Comparison of ENCODE assay signal across 10 cellular contexts in the genomic region with DNA sequence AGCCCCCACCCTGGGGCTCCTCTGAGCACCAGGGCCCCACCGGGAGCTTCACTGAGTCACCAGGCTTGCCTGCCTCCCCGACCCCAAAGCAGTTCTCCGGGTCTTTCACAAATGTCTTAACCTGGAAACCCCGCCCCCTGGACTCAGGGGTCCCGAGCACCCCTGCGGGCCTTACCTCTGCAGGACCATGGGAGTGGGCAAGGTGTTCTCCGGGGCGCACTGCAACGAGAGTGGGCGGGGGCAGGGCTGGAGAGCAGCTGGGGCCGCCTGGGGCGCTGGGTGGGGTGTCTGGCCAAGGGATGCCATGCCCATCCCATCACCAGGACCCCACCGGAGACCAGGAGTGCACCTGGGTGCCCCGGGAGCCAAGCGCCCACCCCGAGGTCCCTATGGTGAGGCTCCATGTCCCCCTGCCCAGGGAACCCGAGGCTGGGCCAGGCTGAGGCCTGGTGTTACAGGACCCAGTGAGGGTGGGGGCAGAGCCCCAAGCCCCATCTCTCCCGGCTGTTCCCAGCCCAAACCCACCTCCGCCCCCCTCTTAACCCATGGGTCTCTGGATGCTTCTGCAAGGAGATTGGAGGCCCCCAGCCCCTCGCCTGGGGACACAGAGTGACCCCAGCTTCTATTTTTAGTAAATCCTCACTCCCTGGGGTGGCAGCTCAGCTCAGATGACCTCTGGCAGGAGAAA. TPM values are rescaled to one million over a fixed set of nuclear protein-coding genes. Genes with fewer than 3 reads are reported as not detected.
DNase-seq lines count a peak whose midpoint lies in the region; ATAC-seq and TF ChIP-seq lines count a peak whose summit lies in the region.
"Had no signal": no experiment of that assay in that cellular context is flagged by ENCODE, and none has a peak within 500 bp of the region (broad histone marks: within the 10 kb centered on the region; RNA-seq: fewer than 3 reads in every experiment).

No MANE protein-coding gene starts in this region.

- TF ChIP-seq POLR2A in vagina (IDR thresholded peaks at IDR 0.05) = no peak

- H3K4me3 Mint-ChIP-seq in natural killer cell (no peak overlapping the region), osteocyte (ENCODE audit: unreplicated experiment) (no peak overlapping the region)
- no peak overlapping the region for H3K4me3 Mint-ChIP-seq in natural killer cell treated with Interleukin-12 subunit alpha and Interleukin-12 subunit beta and Interleukin-15 and Interleukin-18, amount 100 ng/mL, for 72 hours
- H3K4me3 Mint-ChIP-seq in naive thymus-derived CD8-positive, alpha-beta T cell = peak overlapping the region in 1 of 10 donors; percentile 8

- peak overlapping the region; percentile 93 to 97 for H3K27ac ChIP-seq in coronary artery
- H3K27ac ChIP-seq in vagina = peak overlapping the region; percentile 100

- peaks cover 10 to 36% of the 10 kb centered on the region in 2 donors for H3K4me1 Mint-ChIP-seq in natural killer cell
- H3K4me1 Mint-ChIP-seq in natural killer cell treated with Interleukin-12 subunit alpha and Interleukin-12 subunit beta and Interleukin-15 and Interleukin-18, amount 100 ng/mL, for 72 hours (ENCODE audit: low read depth in 2 of 2) = peaks cover 0 to 15% of the 10 kb centered on the region in 2 donors
- H3K4me1 Mint-ChIP-seq in naive thymus-derived CD8-positive, alpha-beta T cell = peaks cover 12 to 47% (median 38%) of the 10 kb centered on the region in 4 donors
- peaks cover 9% of the 10 kb centered on the region for H3K4me1 Mint-ChIP-seq in osteocyte (ENCODE audit: unreplicated experiment)

- no peak for ATAC-seq in natural killer cell
- no peak for ATAC-seq in natural killer cell treated with Interleukin-12 subunit alpha and Interleukin-12 subunit beta and Interleukin-15 and Interleukin-18, amount 100 ng/mL, for 72 hours
- no peak for ATAC-seq in naive thymus-derived CD8-positive, alpha-beta T cell
- ATAC-seq: stimulated activated naive CD8-positive, alpha-beta T cell treated with anti-CD3 and anti-CD28 coated beads, Interleukin-15, Interleukin-2, amounts not matched to agents 100 U/mL and 50 U/mL, for 24 hours had no signal

- no peaks in the 10 kb centered on the region for H3K9me3 Mint-ChIP-seq in natural killer cell
- H3K9me3 Mint-ChIP-seq in natural killer cell treated with Interleukin-12 subunit alpha and Interleukin-12 subunit beta and Interleukin-15 and Interleukin-18, amount 100 ng/mL, for 72 hours = no peaks in the 10 kb centered on the region
- no peaks in the 10 kb centered on the region for H3K9me3 Mint-ChIP-seq in naive thymus-derived CD8-positive, alpha-beta T cell
- no peaks in the 10 kb centered on the region for H3K9me3 Mint-ChIP-seq in osteocyte (ENCODE audit: unreplicated experiment)

- H3K27me3 ChIP-seq in vagina = no peaks in the 10 kb centered on the region

- intact Hi-C loops in natural killer cell (cut with micrococcal nuclease) (no loop called here), vagina (cut with DNase I) (no loop called here)

- peaks cover 0 to 44% of the 10 kb centered on the region in 2 donors for H3K36me3 ChIP-seq in vagina

- H3K27me3 Mint-ChIP-seq in natural killer cell (ENCODE audit: low read depth in 2 of 2) (no peaks in the 10 kb centered on the region), osteocyte (ENCODE audit: unreplicated experiment) (no peaks in the 10 kb centered on the region)
- no peaks in the 10 kb centered on the region for H3K27me3 Mint-ChIP-seq in natural killer cell treated with Interleukin-12 subunit alpha and Interleukin-12 subunit beta and Interleukin-15 and Interleukin-18, amount 100 ng/mL, for 72 hours
- H3K27me3 Mint-ChIP-seq in naive thymus-derived CD8-positive, alpha-beta T cell = no peaks in the 10 kb centered on the region

- POLR2A ChIA-PET in naive thymus-derived CD8-positive, alpha-beta T cell (lab: Charles Lee) = interaction anchor here (0.6 to 13.2 kb wide), 9 partner anchors 9 to 1068 kb away, joined by 3 to 255 read pairs (median 5); a partner anchor contains a TSS

- H3K36me3 Mint-ChIP-seq in natural killer cell (no peaks in the 10 kb centered on the region), osteocyte (ENCODE audit: unreplicated experiment) (peaks cover 10% of the 10 kb centered on the region)
- H3K36me3 Mint-ChIP-seq in natural killer cell treated with Interleukin-12 subunit alpha and Interleukin-12 subunit beta and Interleukin-15 and Interleukin-18, amount 100 ng/mL, for 72 hours = no peaks in the 10 kb centered on the region
- H3K36me3 Mint-ChIP-seq in naive thymus-derived CD8-positive, alpha-beta T cell = peaks cover 0 to 28% (median 0%) of the 10 kb centered on the region in 3 donors

- H3K9me3 ChIP-seq in vagina = peaks cover 8% of the 10 kb centered on the region

- H3K27ac Mint-ChIP-seq in natural killer cell (peak overlapping the region; percentile 91 to 95), osteocyte (ENCODE audit: unreplicated experiment) (no peak overlapping the region)
- H3K27ac Mint-ChIP-seq in natural killer cell treated with Interleukin-12 subunit alpha and Interleukin-12 subunit beta and Interleukin-15 and Interleukin-18, amount 100 ng/mL, for 72 hours = no peak overlapping the region
- peak overlapping the region in 8 of 10 donors; percentile 14 to 98 (median 88) for H3K27ac Mint-ChIP-seq in naive thymus-derived CD8-positive, alpha-beta T cell

- peaks cover 49% of the 10 kb centered on the region for H3K4me1 ChIP-seq in vagina

- TF ChIP-seq CTCF in natural killer cell (IDR thresholded peaks at IDR 0.05) = no peak
- TF ChIP-seq CTCF in coronary artery (IDR thresholded peaks at IDR 0.05) = no peak
- TF ChIP-seq CTCF in vagina (IDR thresholded peaks at IDR 0.05) = no peak
- TF ChIP-seq CTCF in osteocyte (IDR thresholded peaks at IDR 0.05) = no peak

- DNase-seq in natural killer cell (no peak), coronary artery (ENCODE audit: low spot score) (no peak), vagina (ENCODE audit: extremely low spot score in 2 of 2) (no peak), A172 (ENCODE audit: low spot score) (no peak), osteocyte (ENCODE audit: extremely low spot score, unreplicated experiment) (no peak), DMS79 treated with DMSO at 0.1 percent for 48 hours (lab: John Stamatoyannopoulos, UW) (no peak)
- DNase-seq in natural killer cell treated with Interleukin-12 subunit alpha and Interleukin-12 subunit beta and Interleukin-15 and Interleukin-18, amount 100 ng/mL, for 72 hours (ENCODE audit: low spot score) = no peak
- peak in 1 of 10 donors; percentile 4 for DNase-seq in naive thymus-derived CD8-positive, alpha-beta T cell
- DNase-seq: NCI-H69; stimulated activated naive CD8-positive, alpha-beta T cell treated with anti-CD3 and anti-CD28 coated beads, Interleukin-15, Interleukin-2, amounts not matched to agents 100 U/mL and 50 U/mL, for 24 hours had no signal

- H3K4me3 ChIP-seq in coronary artery (no peak overlapping the region), vagina (no peak overlapping the region)

RNA-seq across cellular contexts. Expression of a gene that starts 10.9 kb away (rescaled TPM):
- total RNA-seq in natural killer cell (100 to 1,000 TPM; 259 to 389 (median 322) TPM), vagina (185 TPM), osteocyte (81.3 and 83.3 TPM in 2 replicates)
- total RNA-seq in natural killer cell treated with Interleukin-12 subunit alpha and Interleukin-12 subunit beta and Interleukin-15 and Interleukin-18, amount 100 ng/mL, for 72 hours = 100 to 1,000 TPM; 303 to 308 TPM
- total RNA-seq in naive thymus-derived CD8-positive, alpha-beta T cell = 100 to 1,000 TPM; 171 to 176 TPM
- 10 to 100 TPM; 26.1 to 47.1 (median 30.2) TPM for polyA plus RNA-seq in naive thymus-derived CD8-positive, alpha-beta T cell
- 40.4 and 53.8 TPM in 2 replicates for total RNA-seq in A172 (2014; rRNA removed; shearing (Covaris generic))

RNA-seq across cellular contexts. Expression of a gene that starts 24.6 kb away (rescaled TPM):
- total RNA-seq in natural killer cell = 10 to 100 TPM; 47.6 to 57.0 (median 53.4) TPM
- total RNA-seq in natural killer cell treated with Interleukin-12 subunit alpha and Interleukin-12 subunit beta and Interleukin-15 and Interleukin-18, amount 100 ng/mL, for 72 hours = 10 to 100 TPM; 19.9 to 23.0 TPM
- 10 to 100 TPM; 58.0 to 64.1 TPM for total RNA-seq in naive thymus-derived CD8-positive, alpha-beta T cell
- 1 to 10 TPM; 3.2 to 7.3 (median 4.8) TPM for polyA plus RNA-seq in naive thymus-derived CD8-positive, alpha-beta T cell
- 81.5 TPM for total RNA-seq in vagina
- total RNA-seq in A172 (2014; rRNA removed; shearing (Covaris generic)) = 54.7 and 60.4 TPM in 2 replicates
- total RNA-seq in osteocyte = 86.0 and 95.9 TPM in 2 replicates

RNA-seq across cellular contexts. Expression of a gene that starts 56.0 kb away (rescaled TPM):
- total RNA-seq in natural killer cell = 100 to 1,000 TPM; 239 to 314 (median 246) TPM
- 100 to 1,000 TPM; 180 to 212 TPM for total RNA-seq in natural killer cell treated with Interleukin-12 subunit alpha and Interleukin-12 subunit beta and Interleukin-15 and Interleukin-18, amount 100 ng/mL, for 72 hours
- total RNA-seq in naive thymus-derived CD8-positive, alpha-beta T cell = 100 to 1,000 TPM in 1 of 2 experiments, 10 to 100 TPM in 1; 94.0 to 101 TPM
- 10 to 100 TPM; 40.5 to 90.4 (median 53.1) TPM for polyA plus RNA-seq in naive thymus-derived CD8-positive, alpha-beta T cell
- total RNA-seq in vagina = 50.6 TPM
- 17.4 and 21.5 TPM in 2 replicates for total RNA-seq in A172 (2014; rRNA removed; shearing (Covaris generic))
- 50.6 and 54.2 TPM in 2 replicates for total RNA-seq in osteocyte

RNA-seq across cellular contexts. Expression of a gene that starts 56.6 kb away (rescaled TPM):
- 1 to 10 TPM; 3.3 to 7.6 (median 7.1) TPM for total RNA-seq in natural killer cell
- 1 to 10 TPM; 5.7 to 5.9 TPM for total RNA-seq in natural killer cell treated with Interleukin-12 subunit alpha and Interleukin-12 subunit beta and Interleukin-15 and Interleukin-18, amount 100 ng/mL, for 72 hours
- 10 to 100 TPM; 16.6 to 18.7 TPM for total RNA-seq in naive thymus-derived CD8-positive, alpha-beta T cell
- polyA plus RNA-seq in naive thymus-derived CD8-positive, alpha-beta T cell = 1 to 10 TPM in 1 of 3 donors, under 1 TPM in 2; 0.26 to 1.4 (median 0.85) TPM
- total RNA-seq in vagina = 7.9 TPM
- 2.7 and 2.8 TPM in 2 replicates for total RNA-seq in A172 (2014; rRNA removed; shearing (Covaris generic))
- total RNA-seq in osteocyte = 3.8 and 4.8 TPM in 2 replicates

Comparison
In these comparisons a context has a peak if more than half of its experiments do, and no peak if none do; other contexts are left out.
1. H3K27ac Mint-ChIP-seq: peak in natural killer cell (2 of 2) and naive thymus-derived CD8-positive, alpha-beta T cell (8 of 10); none in natural killer cell treated with Interleukin-12 subunit alpha and Interleukin-12 subunit beta and Interleukin-15 and Interleukin-18, amount 100 ng/mL, for 72 hours (0 of 2) and osteocyte (single experiment).